17 cellular contexts compared by ENCODE assay signal in genomic region chr6:106537662-106538061, GRCh38.
A peak's percentile ranks its signal among the peaks of the same experiment; 100 is the strongest.
DNase-seq lines count a peak whose midpoint lies in the region; ATAC-seq lines count a peak whose summit lies in the region.
"Had no signal": no experiment of that assay in that cellular context is flagged by ENCODE, and none has a peak within 500 bp of the region (broad histone marks: within the 10 kb centered on the region; RNA-seq: fewer than 3 reads in every experiment).

No MANE protein-coding gene starts in this region.

- H3K4me2 ChIP-seq in BLaER1 treated with 17β-estradiol and CSF1 and Interleukin-3, amounts not matched to agents 10 nM and 100 nM, result peak overlapping the region in 6 of 11 experiments; percentile 37 to 76 (median 66); a peak in 8 of 22 replicates

- no peak overlapping the region; a peak in 1 of 20 replicates for H3K4me3 ChIP-seq in BLaER1 treated with 17β-estradiol and CSF1 and Interleukin-3, amounts not matched to agents 10 nM and 100 nM
- H3K4me3 ChIP-seq in CD4-positive, CD25-positive, alpha-beta regulatory T cell (ENCODE audit: low read depth, low read length), result peak overlapping the region; percentile 62
- H3K4me3 ChIP-seq in H7 (ENCODE audit: insufficient read depth, low read depth, low read length), result no peak overlapping the region

- H3K4me1 ChIP-seq in BLaER1 treated with 17β-estradiol and CSF1 and Interleukin-3, amounts not matched to agents 10 nM and 100 nM, result peaks cover 9 to 61% (median 24%) of the 10 kb centered on the region in 10 experiments; a peak in 19 of 20 replicates
- peaks cover 42% of the 10 kb centered on the region for H3K4me1 ChIP-seq in CD4-positive, CD25-positive, alpha-beta regulatory T cell (ENCODE audit: control insufficient read depth, insufficient read depth, low read length, poor library complexity, severe bottlenecking)

- H3K9ac ChIP-seq in BLaER1 treated with 17β-estradiol and CSF1 and Interleukin-3, amounts not matched to agents 10 nM and 100 nM, result no peak overlapping the region

- ATAC-seq in CD4-positive, CD25-positive, alpha-beta regulatory T cell (ENCODE audit: low read depth in 2 of 2), result no peak
- no peak for ATAC-seq in memory B cell (ENCODE audit: low read depth)
- no peak for ATAC-seq in GM18873 (IDR thresholded peaks at IDR 0.05; ENCODE audit: low FRiP score, unreplicated experiment)
- ATAC-seq: HepG2 had no signal

- POLR2A ChIA-PET in activated CD4-positive, alpha-beta memory T cell treated with anti-CD3 and anti-CD28 coated beads, Interleukin-2, amount 10 ng/mL, durations not matched to agents 7 days and 5 days (lab: Charles Lee), result interaction anchor here (1.4 to 6.3 kb wide), 4 partner anchors 8 to 25 kb away, joined by 4 to 67 read pairs (median 35); no protein-coding TSS in a partner anchor

- no peaks in the 10 kb centered on the region for H4K20me1 ChIP-seq in BLaER1 treated with 17β-estradiol and CSF1 and Interleukin-3, amounts not matched to agents 10 nM and 100 nM

- H3K9me3 ChIP-seq in BLaER1 treated with 17β-estradiol and CSF1 and Interleukin-3, amounts not matched to agents 10 nM and 100 nM (replicated peaks in 1 of 11), result peaks cover 0 to 14% (median 5%) of the 10 kb centered on the region in 11 experiments; a peak in 9 of 22 replicates
- no peaks in the 10 kb centered on the region for H3K9me3 ChIP-seq in CD4-positive, CD25-positive, alpha-beta regulatory T cell (ENCODE audit: control insufficient read depth in 2 of 2, low read length in 2 of 2)

- CTCF ChIA-PET in activated CD4-positive, alpha-beta memory T cell treated with anti-CD3 and anti-CD28 coated beads, Interleukin-2, amount 10 ng/mL, durations not matched to agents 7 days and 5 days (lab: Charles Lee), result interaction anchor here (2.7 to 5.2 kb wide), 2 partner anchors 26 to 93 kb away, joined by 9 to 44 read pairs; no protein-coding TSS in a partner anchor

- peaks cover 33% of the 10 kb centered on the region for H3K36me3 Mint-ChIP-seq in CD4-positive, CD25-positive, alpha-beta regulatory T cell
- H3K36me3 Mint-ChIP-seq in activated CD4-positive, alpha-beta memory T cell treated with anti-CD3 and anti-CD28 coated beads, Interleukin-2, amount 10 ng/mL, durations not matched to agents 7 days and 5 days (ENCODE audit: low read depth), result peaks cover 83% of the 10 kb centered on the region
- H3K36me3 Mint-ChIP-seq in memory B cell, result peaks cover 37% of the 10 kb centered on the region

- no peak overlapping the region; a peak in 2 of 22 replicates for H3K27ac ChIP-seq in BLaER1 treated with 17β-estradiol and CSF1 and Interleukin-3, amounts not matched to agents 10 nM and 100 nM
- H3K27ac ChIP-seq in CD4-positive, CD25-positive, alpha-beta regulatory T cell (ENCODE audit: insufficient read depth, low read length, poor library complexity, severe bottlenecking), result peak overlapping the region; percentile 53
- H3K27ac ChIP-seq: epithelial cell of prostate had no signal

- peak overlapping the region; percentile 66 to 89 (median 74) for H3K27ac Mint-ChIP-seq in CD4-positive, CD25-positive, alpha-beta regulatory T cell
- peak overlapping the region; percentile 44 for H3K27ac Mint-ChIP-seq in activated CD4-positive, alpha-beta memory T cell treated with anti-CD3 and anti-CD28 coated beads, Interleukin-2, amount 10 ng/mL, durations not matched to agents 7 days and 5 days
- H3K27ac Mint-ChIP-seq in memory B cell, result peak overlapping the region; percentile 88

- no peaks in the 10 kb centered on the region; a peak in 1 of 22 replicates for H3K27me3 ChIP-seq in BLaER1 treated with 17β-estradiol and CSF1 and Interleukin-3, amounts not matched to agents 10 nM and 100 nM
- H3K27me3 ChIP-seq in CD4-positive, CD25-positive, alpha-beta regulatory T cell (ENCODE audit: control insufficient read depth, insufficient read depth, low read length), result no peaks in the 10 kb centered on the region
- no peaks in the 10 kb centered on the region for H3K27me3 ChIP-seq in H7 (ENCODE audit: control insufficient read depth, insufficient read depth, low read length)

- H3K36me3 ChIP-seq in BLaER1 treated with 17β-estradiol and CSF1 and Interleukin-3, amounts not matched to agents 10 nM and 100 nM, result peaks cover 0 to 5% (median 0%) of the 10 kb centered on the region in 11 experiments; a peak in 1 of 22 replicates
- H3K36me3 ChIP-seq in CD4-positive, CD25-positive, alpha-beta regulatory T cell (ENCODE audit: control insufficient read depth, insufficient read depth, low read length), result peaks cover 54% of the 10 kb centered on the region
- no peaks in the 10 kb centered on the region for H3K36me3 ChIP-seq in H7 (replicated peaks; ENCODE audit: control insufficient read depth, insufficient read depth, low read length)

- H3K9me3 Mint-ChIP-seq in CD4-positive, CD25-positive, alpha-beta regulatory T cell, result no peaks in the 10 kb centered on the region
- no peaks in the 10 kb centered on the region for H3K9me3 Mint-ChIP-seq in activated CD4-positive, alpha-beta memory T cell treated with anti-CD3 and anti-CD28 coated beads, Interleukin-2, amount 10 ng/mL, durations not matched to agents 7 days and 5 days
- H3K9me3 Mint-ChIP-seq in memory B cell, result peaks cover 1% of the 10 kb centered on the region

- no peak for DNase-seq in CD4-positive, CD25-positive, alpha-beta regulatory T cell
- DNase-seq in activated CD4-positive, alpha-beta memory T cell treated with anti-CD3 and anti-CD28 coated beads, Interleukin-2, amount 10 ng/mL, durations not matched to agents 7 days and 5 days, result no peak
- DNase-seq in memory B cell (ENCODE audit: low spot score in 2 of 2), result no peak
- DNase-seq in H7, result no peak
- DNase-seq in SIG-M5 treated with dmso at 0.1 percent for 504 hours (lab: John Stamatoyannopoulos, UW; ENCODE audit: unreplicated experiment), result no peak
- DNase-seq: activated effector memory CD4-positive, alpha-beta T cell treated with anti-CD3 and anti-CD28 coated beads, Interleukin-2, amount 50 U/mL, for 16 hours; aorta; central memory CD4-positive, alpha-beta T cell; NCI-H1105 treated with DMSO at 0.1 percent for 48 hours; NCI-H510A treated with DMSO at 0.1 percent for 48 hours; occipital lobe; small intestine; stimulated activated CD4-positive, alpha-beta T cell treated with anti-CD3 and anti-CD28 coated beads, Interleukin-2, amount 100 ng/mL, for 48 hours had no signal

- H3K4me1 Mint-ChIP-seq in CD4-positive, CD25-positive, alpha-beta regulatory T cell, result peaks cover 40 to 76% (median 63%) of the 10 kb centered on the region in 4 donors
- H3K4me1 Mint-ChIP-seq in activated CD4-positive, alpha-beta memory T cell treated with anti-CD3 and anti-CD28 coated beads, Interleukin-2, amount 10 ng/mL, durations not matched to agents 7 days and 5 days, result peaks cover 68% of the 10 kb centered on the region
- peaks cover 45% of the 10 kb centered on the region for H3K4me1 Mint-ChIP-seq in memory B cell

- H3K4me3 Mint-ChIP-seq in CD4-positive, CD25-positive, alpha-beta regulatory T cell, result peak overlapping the region in 1 of 4 donors; percentile 82
- no peak overlapping the region for H3K4me3 Mint-ChIP-seq in activated CD4-positive, alpha-beta memory T cell treated with anti-CD3 and anti-CD28 coated beads, Interleukin-2, amount 10 ng/mL, durations not matched to agents 7 days and 5 days
- peak overlapping the region; percentile 37 for H3K4me3 Mint-ChIP-seq in memory B cell

- H3K27me3 Mint-ChIP-seq in CD4-positive, CD25-positive, alpha-beta regulatory T cell, result no peaks in the 10 kb centered on the region
- no peaks in the 10 kb centered on the region for H3K27me3 Mint-ChIP-seq in activated CD4-positive, alpha-beta memory T cell treated with anti-CD3 and anti-CD28 coated beads, Interleukin-2, amount 10 ng/mL, durations not matched to agents 7 days and 5 days
- H3K27me3 Mint-ChIP-seq in memory B cell, result no peaks in the 10 kb centered on the region
